Comparison of ENCODE assay signal across 9 cellular contexts in genomic region chr19:10294368-10294697, GRCh38. TPM values are rescaled to one million over a fixed set of nuclear protein-coding genes. Genes with fewer than 3 reads are reported as not detected.
DNase-seq lines count a peak whose midpoint lies in the region; ATAC-seq and TF ChIP-seq lines count a peak whose summit lies in the region.
"Had no signal": no experiment of that assay in that cellular context is flagged by ENCODE, and none has a peak within 500 bp of the region (broad histone marks: within the 10 kb centered on the region; RNA-seq: fewer than 3 reads in every experiment).

No MANE protein-coding gene starts in this region.

- no peak overlapping the region for H3K27ac ChIP-seq in heart right ventricle
- no peak overlapping the region for H3K27ac ChIP-seq in thyroid gland
- H3K27ac ChIP-seq: right atrium auricular region had no signal

- peak in 1 of 9 donors; percentile 13 for TF ChIP-seq CTCF in heart right ventricle (IDR thresholded peaks at IDR 0.05)
- TF ChIP-seq CTCF in thyroid gland (IDR thresholded peaks at IDR 0.05), result peak in 1 of 6 experiments; percentile 4

- H3K27me3 ChIP-seq in heart right ventricle (peaks cover 39 to 96% (median 86%) of the 10 kb centered on the region in 7 donors), iPS-15b (ENCODE audit: control insufficient read depth, insufficient read depth, low read length) (peaks cover 71% of the 10 kb centered on the region), thyroid gland (peaks cover 40% of the 10 kb centered on the region)

- TF ChIP-seq POLR2A in thyroid gland (IDR thresholded peaks at IDR 0.05), result no peak

- DNase-seq in Right ventricle myocardium inferior (ENCODE audit: missing footprints), result peak; percentile 32
- no peak for DNase-seq in heart right ventricle
- peak; percentile 60 to 70 for DNase-seq in thyroid gland
- DNase-seq: anterior cingulate cortex, hippocampal formation had no signal

- ATAC-seq in Right ventricle myocardium inferior, result no peak
- ATAC-seq in heart right ventricle, result no peak
- no peak for ATAC-seq in HG03039 (IDR thresholded peaks at IDR 0.05; ENCODE audit: unreplicated experiment)
- no peak for ATAC-seq in HG03457 (IDR thresholded peaks at IDR 0.05; ENCODE audit: unreplicated experiment)

- intact Hi-C loops in Right ventricle myocardium inferior (cut with DNase I) (no loop called here), heart right ventricle (cut with DNase I) (no loop called here), thyroid gland (cut with DNase I) (no loop called here)

- no peaks in the 10 kb centered on the region for H3K9me3 ChIP-seq in heart right ventricle
- H3K9me3 ChIP-seq in iPS-15b (ENCODE audit: control insufficient read depth, insufficient read depth, low read length), result no peaks in the 10 kb centered on the region
- H3K9me3 ChIP-seq in thyroid gland, result no peaks in the 10 kb centered on the region
- H3K9me3 ChIP-seq: right atrium auricular region had no signal

- H3K4me1 ChIP-seq in heart right ventricle (peaks cover 10 to 68% (median 49%) of the 10 kb centered on the region in 9 donors), iPS-15b (ENCODE audit: control insufficient read depth, insufficient read depth, low read length) (no peaks in the 10 kb centered on the region), thyroid gland (peaks cover 25 to 64% of the 10 kb centered on the region in 2 donors)

- H3K4me3 ChIP-seq in heart right ventricle, result no peak overlapping the region
- peak overlapping the region; percentile 26 for H3K4me3 ChIP-seq in iPS-15b (ENCODE audit: low read depth, low read length)
- no peak overlapping the region for H3K4me3 ChIP-seq in thyroid gland (replicated peaks in 1 of 3)

- no peaks in the 10 kb centered on the region for H3K36me3 ChIP-seq in heart right ventricle
- no peaks in the 10 kb centered on the region for H3K36me3 ChIP-seq in iPS-15b (ENCODE audit: control insufficient read depth, insufficient read depth, low read length)
- H3K36me3 ChIP-seq in thyroid gland, result no peaks in the 10 kb centered on the region
- H3K36me3 ChIP-seq: right atrium auricular region had no signal

- no peak overlapping the region for H3K9ac ChIP-seq in iPS-15b (ENCODE audit: low read depth, low read length)

- 13 to 16% methylated on average over 25 of the region's 25 CpGs for WGBS in heart right ventricle, 2 donors
- WGBS in thyroid gland, 2 donors, result 9 to 33% methylated on average over 5 to 11 of the region's 25 CpGs

RNA-seq across cellular contexts. Expression of gene ICAM5, which starts 4.6 kb away (rescaled TPM):
- 0.38 TPM for total RNA-seq in Right ventricle myocardium inferior
- total RNA-seq in heart right ventricle, result under 1 TPM in 7 of 10 donors, not detected in 3; 0.18 to 0.62 (median 0.34) TPM
- polyA plus RNA-seq in heart right ventricle, result 1 to 10 TPM in 1 of 2 donors, under 1 TPM in 1; 0.51 to 1.0 TPM
- total RNA-seq in thyroid gland, result 1 to 10 TPM in 2 of 4 donors, not detected in 2; 1.0 to 1.6 TPM

RNA-seq across cellular contexts. Expression of gene ICAM4, which starts 7.6 kb away (rescaled TPM):
- 0.30 TPM for total RNA-seq in Right ventricle myocardium inferior
- under 1 TPM in 9 of 10 donors, not detected in 1; 0.17 to 0.83 (median 0.48) TPM for total RNA-seq in heart right ventricle
- under 1 TPM; 0.59 to 0.73 TPM for polyA plus RNA-seq in heart right ventricle
- total RNA-seq in thyroid gland, result under 1 TPM in 1 of 4 donors, not detected in 3; 0.44 TPM

RNA-seq across cellular contexts. Expression of gene ZGLP1, which starts 15.3 kb away (rescaled TPM):
- total RNA-seq in Right ventricle myocardium inferior (0.65 TPM), heart right ventricle (1 to 10 TPM in 2 of 10 donors, under 1 TPM in 8; 0.34 to 1.4 (median 0.80) TPM), thyroid gland (1 to 10 TPM in 3 of 4 donors, under 1 TPM in 1; 0.75 to 8.8 (median 2.2) TPM)
- 1 to 10 TPM; 1.5 to 8.9 TPM for polyA plus RNA-seq in heart right ventricle

RNA-seq across cellular contexts. Expression of gene FDX2, which starts 21.5 kb away (rescaled TPM):
- 20.1 TPM for total RNA-seq in Right ventricle myocardium inferior
- total RNA-seq in heart right ventricle, result 10 to 100 TPM; 11.7 to 21.8 (median 17.1) TPM
- polyA plus RNA-seq in heart right ventricle, result 10 to 100 TPM; 33.7 to 35.5 TPM
- total RNA-seq in thyroid gland, result 10 to 100 TPM; 22.8 to 44.8 (median 33.3) TPM

RNA-seq across cellular contexts. Expression of gene ICAM1, which starts 23.4 kb away (rescaled TPM):
- total RNA-seq in Right ventricle myocardium inferior (8.6 TPM), heart right ventricle (10 to 100 TPM in 3 of 10 donors, 1 to 10 TPM in 7; 3.6 to 66.6 (median 9.3) TPM), thyroid gland (10 to 100 TPM in 3 of 4 donors, 1 to 10 TPM in 1; 8.1 to 37.6 (median 19.7) TPM)
- 10 to 100 TPM in 1 of 2 donors, 1 to 10 TPM in 1; 6.9 to 12.1 TPM for polyA plus RNA-seq in heart right ventricle

Comparison
In these comparisons a context has a peak if more than half of its experiments do, and no peak if none do; other contexts are left out.
1. DNase-seq: peak in Right ventricle myocardium inferior (single experiment) and thyroid gland (2 of 2); none in heart right ventricle (0 of 2).